18 cellular contexts compared by ENCODE assay signal in the genomic region with DNA sequence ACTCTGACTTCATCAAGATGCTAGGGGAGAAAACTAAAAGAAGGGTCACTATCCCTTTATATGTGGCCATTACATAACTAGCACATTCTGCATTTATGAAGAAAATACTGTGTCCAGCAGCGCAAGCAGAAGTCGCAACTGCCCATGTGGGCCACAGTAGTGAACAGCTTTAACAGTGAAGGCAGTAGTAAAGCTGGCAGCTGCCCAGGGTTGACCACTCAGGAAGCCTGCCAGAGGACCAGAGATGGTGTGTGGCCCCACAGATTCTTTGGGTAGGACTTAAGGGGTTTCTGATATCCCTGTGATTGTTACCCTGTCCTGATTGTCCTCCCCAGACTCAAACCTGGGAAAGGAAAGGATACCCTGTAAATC.
DNase-seq lines count a peak whose midpoint lies in the region; ATAC-seq and TF ChIP-seq lines count a peak whose summit lies in the region.
"Had no signal": no experiment of that assay in that cellular context is flagged by ENCODE, and none has a peak within 500 bp of the region (broad histone marks: within the 10 kb centered on the region; RNA-seq: fewer than 3 reads in every experiment).

No MANE protein-coding gene starts in this region.

- H3K27me3 Mint-ChIP-seq in osteocyte (ENCODE audit: unreplicated experiment): no peaks in the 10 kb centered on the region
- H3K27me3 Mint-ChIP-seq in T-helper 2 cell treated with Interferon-gamma antibody and Interleukin-4, amounts not matched to agents 5 μg/mL and 100 μg/mL, for 36 hours (ENCODE audit: low read depth): peaks cover 1% of the 10 kb centered on the region

- TF ChIP-seq CTCF in PC-9 (conservative IDR thresholded peaks at IDR 0.05) (no peak), osteocyte (IDR thresholded peaks at IDR 0.05) (no peak), gastroesophageal sphincter (IDR thresholded peaks at IDR 0.05) (no peak)

- no peaks in the 10 kb centered on the region for H3K9me2 ChIP-seq in PC-9 (ENCODE audit: insufficient read depth)

- ATAC-seq in gastroesophageal sphincter (no peak), HG03039 (IDR thresholded peaks at IDR 0.05; ENCODE audit: unreplicated experiment) (no peak)
- ATAC-seq: effector memory CD8-positive, alpha-beta T cell; natural killer cell treated with Interleukin-12 subunit alpha and Interleukin-12 subunit beta and Interleukin-15 and Interleukin-18, amount 100 ng/mL, for 72 hours had no signal

- H3K9me3 ChIP-seq in PC-9 (ENCODE audit: insufficient read depth, low read depth): no peaks in the 10 kb centered on the region
- H3K9me3 ChIP-seq in gastroesophageal sphincter: no peaks in the 10 kb centered on the region

- no peaks in the 10 kb centered on the region for H3K9me3 Mint-ChIP-seq in osteocyte (ENCODE audit: unreplicated experiment)
- H3K9me3 Mint-ChIP-seq in T-helper 2 cell treated with Interferon-gamma antibody and Interleukin-4, amounts not matched to agents 5 μg/mL and 100 μg/mL, for 36 hours: peaks cover under 1% of the 10 kb centered on the region
- H3K9me3 Mint-ChIP-seq: effector memory CD8-positive, alpha-beta T cell; natural killer cell treated with Interleukin-12 subunit alpha and Interleukin-12 subunit beta and Interleukin-15 and Interleukin-18, amount 100 ng/mL, for 72 hours had no signal

- peak in 1 of 2 experiments; percentile 28 for DNase-seq in PC-9
- DNase-seq in dermis blood vessel endothelial cell: peak; percentile 17
- DNase-seq in osteocyte (ENCODE audit: extremely low spot score, unreplicated experiment): no peak
- DNase-seq in NCI-H2107 (lab: John Stamatoyannopoulos, UW): no peak
- no peak for DNase-seq in T-helper 2 cell treated with Interferon-gamma antibody and Interleukin-4, amounts not matched to agents 5 μg/mL and 100 μg/mL, for 36 hours (ENCODE audit: low spot score)
- DNase-seq: activated CD4-positive, alpha-beta T cell treated with anti-CD3 and anti-CD28 coated beads, Interleukin-2, amount 50 U/mL, for 1 hour; activated naive CD4-positive, alpha-beta T cell; effector memory CD8-positive, alpha-beta T cell; NCI-H1694 treated with DMSO at 0.1 percent for 48 hours; NCI-H774; stimulated activated CD4-positive, alpha-beta T cell treated with anti-CD3 and anti-CD28 coated beads, Interleukin-4, amount 100 ng/mL, for 4 hours had no signal

- H3K27ac Mint-ChIP-seq in osteocyte (ENCODE audit: unreplicated experiment): peak overlapping the region; percentile 83
- H3K27ac Mint-ChIP-seq in T-helper 2 cell treated with Interferon-gamma antibody and Interleukin-4, amounts not matched to agents 5 μg/mL and 100 μg/mL, for 36 hours: no peak overlapping the region
- H3K27ac Mint-ChIP-seq: effector memory CD8-positive, alpha-beta T cell; natural killer cell treated with Interleukin-12 subunit alpha and Interleukin-12 subunit beta and Interleukin-15 and Interleukin-18, amount 100 ng/mL, for 72 hours; progenitor cell of endocrine pancreas had no signal

- H3K27me3 ChIP-seq in ACC112 (ENCODE audit: insufficient read depth, low read length) (no peaks in the 10 kb centered on the region), PC-9 (ENCODE audit: insufficient read depth, low read depth) (no peaks in the 10 kb centered on the region), gastroesophageal sphincter (no peaks in the 10 kb centered on the region)

- intact Hi-C loops in PC-9 (cut with micrococcal nuclease; ENCODE audit: unreplicated experiment): loop anchor here (1.0 kb wide), 4 partner anchors 42 to 129 kb away; a partner anchor contains a TSS

- no peak overlapping the region for H3K4me3 Mint-ChIP-seq in osteocyte (ENCODE audit: unreplicated experiment)
- no peak overlapping the region for H3K4me3 Mint-ChIP-seq in T-helper 2 cell treated with Interferon-gamma antibody and Interleukin-4, amounts not matched to agents 5 μg/mL and 100 μg/mL, for 36 hours
- H3K4me3 Mint-ChIP-seq: effector memory CD8-positive, alpha-beta T cell; natural killer cell treated with Interleukin-12 subunit alpha and Interleukin-12 subunit beta and Interleukin-15 and Interleukin-18, amount 100 ng/mL, for 72 hours had no signal

- H2AFZ ChIP-seq in ACC112 (ENCODE audit: low read length, unreplicated experiment) (peak overlapping the region; percentile 89), PC-9 (no peak overlapping the region)

- TSS peak; percentile 91 for BruUV-seq in PC-9 (replicated peaks; lab: Mats Ljungman, UMichigan)

- POLR2A ChIA-PET in PC-9 (lab: Charles Lee; ENCODE audit: unreplicated experiment): interaction anchor here (0.6 to 1.6 kb wide), 7 partner anchors 88 to 282 kb away, joined by 3 to 22 read pairs (median 4); a partner anchor contains a TSS

- H3K36me3 Mint-ChIP-seq in osteocyte (ENCODE audit: unreplicated experiment): no peaks in the 10 kb centered on the region
- no peaks in the 10 kb centered on the region for H3K36me3 Mint-ChIP-seq in T-helper 2 cell treated with Interferon-gamma antibody and Interleukin-4, amounts not matched to agents 5 μg/mL and 100 μg/mL, for 36 hours (ENCODE audit: low read depth)
- H3K36me3 Mint-ChIP-seq: natural killer cell treated with Interleukin-12 subunit alpha and Interleukin-12 subunit beta and Interleukin-15 and Interleukin-18, amount 100 ng/mL, for 72 hours had no signal

- H3K27ac ChIP-seq in ACC112 (ENCODE audit: low read depth, low read length) (peak overlapping the region; percentile 98), PC-9 (peak overlapping the region; percentile 87), gastroesophageal sphincter (peak overlapping the region in 1 of 4 donors; percentile 34)
- H3K27ac ChIP-seq: C4-2B, HL-60 had no signal

- no peaks in the 10 kb centered on the region for H3K36me3 ChIP-seq in ACC112 (ENCODE audit: insufficient read depth, low read length)
- no peaks in the 10 kb centered on the region for H3K36me3 ChIP-seq in PC-9 (ENCODE audit: low read depth)
- H3K36me3 ChIP-seq in gastroesophageal sphincter: no peaks in the 10 kb centered on the region

- H3K4me3 ChIP-seq in ACC112 (ENCODE audit: low read depth, low read length) (peak overlapping the region; percentile 18; the same call in 1 of the 2 replicates), PC-9 (no peak overlapping the region), gastroesophageal sphincter (no peak overlapping the region)

- H4K20me1 ChIP-seq in PC-9 (ENCODE audit: insufficient read depth): no peaks in the 10 kb centered on the region

- CTCF ChIA-PET in PC-9 (lab: Charles Lee): interaction anchor here (0.8 kb wide), 2 partner anchors 90 to 121 kb away, joined by 3 to 5 read pairs; no protein-coding TSS in a partner anchor

- 80 to 83% methylated on average over 1 to 2 of the region's 2 CpGs for WGBS in gastroesophageal sphincter (ENCODE audit: low coverage in 1 of 2), 2 donors

- TF ChIP-seq EP300 in gastroesophageal sphincter (IDR thresholded peaks at IDR 0.05): no peak

- H3K4me1 Mint-ChIP-seq in osteocyte (ENCODE audit: unreplicated experiment): peaks cover 45% of the 10 kb centered on the region
- peaks cover 6% of the 10 kb centered on the region for H3K4me1 Mint-ChIP-seq in T-helper 2 cell treated with Interferon-gamma antibody and Interleukin-4, amounts not matched to agents 5 μg/mL and 100 μg/mL, for 36 hours (ENCODE audit: low read depth)

- H3K79me2 ChIP-seq in ACC112 (ENCODE audit: control insufficient read depth, insufficient read depth, low read length, unreplicated experiment) (no peaks in the 10 kb centered on the region), PC-9 (ENCODE audit: low read depth) (no peaks in the 10 kb centered on the region)

- peak overlapping the region; percentile 16; the same call in 1 of the 2 replicates for H3K4me2 ChIP-seq in PC-9

- peaks cover 15% of the 10 kb centered on the region for H3F3A ChIP-seq in PC-9 (ENCODE audit: insufficient read depth, low read depth)

- TF ChIP-seq POLR2A in gastroesophageal sphincter (IDR thresholded peaks at IDR 0.05): no peak

- H3K4me1 ChIP-seq in ACC112 (ENCODE audit: control insufficient read depth, insufficient read depth, low read length, unreplicated experiment) (peaks cover 48% of the 10 kb centered on the region), PC-9 (replicated peaks; ENCODE audit: insufficient read depth) (peaks cover 61% of the 10 kb centered on the region), gastroesophageal sphincter (no peaks in the 10 kb centered on the region)
